11 cellular contexts compared by ENCODE assay signal in genomic region chr2:219312683-219313263, GRCh38. TPM values are rescaled to one million over a fixed set of nuclear protein-coding genes. Genes with fewer than 3 reads are reported as not detected.
"Had no signal": no experiment of that assay in that cellular context is flagged by ENCODE, and none has a peak within 500 bp of the region (broad histone marks: within the 10 kb centered on the region; RNA-seq: fewer than 3 reads in every experiment).

No MANE protein-coding gene starts in this region.

RNA-seq across cellular contexts. Expression of gene PTPRN, which starts 3.6 kb away (rescaled TPM):
- total RNA-seq: OCI-LY7, PC-9, Right ventricle myocardium inferior, Right ventricle myocardium superior, SJCRH30 had no signal

RNA-seq across cellular contexts. Expression of gene RESP18, which starts 19.8 kb away (rescaled TPM):
- total RNA-seq: OCI-LY7, PC-3, PC-9, Peyer's patch, Right ventricle myocardium inferior, Right ventricle myocardium superior, RPMI7951, SJCRH30, SJSA1, SK-MEL-5 had no signal
- polyA plus RNA-seq: SK-N-SH had no signal

RNA-seq across cellular contexts. Expression of gene TUBA4A, which starts 59.1 kb away (rescaled TPM):
- total RNA-seq: SK-MEL-5 had no signal

RNA-seq across cellular contexts. Expression of gene TUBA4B, which starts 59.7 kb away (rescaled TPM):
- total RNA-seq: OCI-LY7, PC-3, PC-9, Peyer's patch, Right ventricle myocardium inferior, Right ventricle myocardium superior, RPMI7951, SJSA1, SK-MEL-5 had no signal
